ENCODE assay signal across 2 cellular contexts in genomic region chr12:108603743-108604142, GRCh38.
TF ChIP-seq lines count a peak whose summit lies in the region.

No MANE protein-coding gene starts in this region.

TF ChIP-seq in A549, 52 proteins besides CTCF, POLR2A, EP300 and RAD21:
- TF ChIP-seq ATOH8 (CRISPR knock-in tag; IDR thresholded peaks at IDR 0.05; ENCODE audit: low read depth) (no peak), ZFP36 (IDR thresholded peaks at IDR 0.05; ENCODE audit: borderline replicate concordance, partially characterized antibody) (peak; percentile 74)
TF ChIP-seq in A549: peak in this region for 1.

TF ChIP-seq in K562, 482 proteins besides CTCF, POLR2A, EP300 and RAD21:
- no peak for TF ChIP-seq ATF2 (CRISPR knock-in tag; IDR thresholded peaks at IDR 0.05)
- TF ChIP-seq CBX8 (IDR thresholded peaks at IDR 0.05; ENCODE audit: borderline replicate concordance, extremely low read depth, low read depth, low read length, poor library complexity, severe bottlenecking) = no peak
- no peak for TF ChIP-seq ZNF584 (CRISPR knock-in tag; IDR thresholded peaks at IDR 0.05; ENCODE audit: low read depth)
- peak; percentile 89 for TF ChIP-seq ZFP36 (IDR thresholded peaks at IDR 0.05; ENCODE audit: low read depth, low read length, partially characterized antibody)
- no peak for TF ChIP-seq PHB (CRISPR knock-in tag; IDR thresholded peaks at IDR 0.05)
- no peak for TF ChIP-seq GMEB1 (CRISPR knock-in tag; IDR thresholded peaks at IDR 0.05)
- TF ChIP-seq YY1 (IDR thresholded peaks at IDR 0.05; ENCODE audit: borderline replicate concordance in 1 of 3, control insufficient read depth in 1 of 3, extremely low read depth in 1 of 3, insufficient read depth in 3 of 3, insufficient read length in 1 of 3, insufficient replicate concordance in 2 of 3, low read depth in 1 of 3, low read length in 2 of 3) = no peak
- no peak for TF ChIP-seq ZNF655 (CRISPR knock-in tag; IDR thresholded peaks at IDR 0.05)
- no peak for TF ChIP-seq ZNF444 (CRISPR knock-in tag; IDR thresholded peaks at IDR 0.05)
